8 cellular contexts compared by ENCODE assay signal in the genomic region with DNA sequence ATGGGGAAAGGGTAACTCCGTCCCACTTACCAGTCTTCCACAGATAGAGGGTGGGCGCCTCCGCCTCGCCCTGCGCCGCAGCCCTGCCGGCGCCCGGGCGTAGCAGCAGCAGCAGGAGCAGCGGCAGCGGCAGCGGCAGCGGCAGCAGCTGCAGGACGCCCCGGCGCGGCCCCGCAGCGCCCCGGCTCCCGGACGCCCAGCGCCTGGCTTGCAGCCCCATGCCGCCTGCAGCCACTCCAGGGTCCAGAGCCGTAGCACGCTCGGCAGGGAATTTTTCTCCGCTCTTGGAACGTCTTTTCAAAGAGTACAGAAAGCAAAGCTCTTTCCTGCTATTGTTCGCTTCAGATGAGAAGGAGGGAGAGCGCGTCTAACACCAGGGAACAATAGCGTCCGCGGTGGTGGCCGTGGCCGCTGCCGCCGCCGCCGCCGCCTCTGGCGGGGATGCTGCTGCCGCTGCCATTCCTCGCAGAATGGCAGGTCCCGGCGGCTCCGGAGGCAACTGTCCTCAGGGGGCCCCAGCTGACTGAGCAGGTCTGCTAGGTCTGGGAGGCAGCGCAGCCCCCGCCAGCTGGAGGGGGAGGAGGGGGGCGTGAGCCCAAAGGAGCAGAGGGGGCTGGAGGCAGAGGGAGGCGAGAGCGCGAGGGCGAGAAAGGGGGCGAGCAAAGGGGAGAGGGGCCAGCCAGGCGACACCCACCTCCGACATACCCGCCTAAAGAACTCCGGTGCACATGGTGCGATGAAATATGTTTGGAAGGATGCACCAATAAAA. TPM values are rescaled to one million over a fixed set of nuclear protein-coding genes. Genes with fewer than 3 reads are reported as not detected.
A peak's percentile ranks its signal among the peaks of the same experiment; 100 is the strongest.
DNase-seq lines count a peak whose midpoint lies in the region; ATAC-seq and TF ChIP-seq lines count a peak whose summit lies in the region.

A gene with protein sequence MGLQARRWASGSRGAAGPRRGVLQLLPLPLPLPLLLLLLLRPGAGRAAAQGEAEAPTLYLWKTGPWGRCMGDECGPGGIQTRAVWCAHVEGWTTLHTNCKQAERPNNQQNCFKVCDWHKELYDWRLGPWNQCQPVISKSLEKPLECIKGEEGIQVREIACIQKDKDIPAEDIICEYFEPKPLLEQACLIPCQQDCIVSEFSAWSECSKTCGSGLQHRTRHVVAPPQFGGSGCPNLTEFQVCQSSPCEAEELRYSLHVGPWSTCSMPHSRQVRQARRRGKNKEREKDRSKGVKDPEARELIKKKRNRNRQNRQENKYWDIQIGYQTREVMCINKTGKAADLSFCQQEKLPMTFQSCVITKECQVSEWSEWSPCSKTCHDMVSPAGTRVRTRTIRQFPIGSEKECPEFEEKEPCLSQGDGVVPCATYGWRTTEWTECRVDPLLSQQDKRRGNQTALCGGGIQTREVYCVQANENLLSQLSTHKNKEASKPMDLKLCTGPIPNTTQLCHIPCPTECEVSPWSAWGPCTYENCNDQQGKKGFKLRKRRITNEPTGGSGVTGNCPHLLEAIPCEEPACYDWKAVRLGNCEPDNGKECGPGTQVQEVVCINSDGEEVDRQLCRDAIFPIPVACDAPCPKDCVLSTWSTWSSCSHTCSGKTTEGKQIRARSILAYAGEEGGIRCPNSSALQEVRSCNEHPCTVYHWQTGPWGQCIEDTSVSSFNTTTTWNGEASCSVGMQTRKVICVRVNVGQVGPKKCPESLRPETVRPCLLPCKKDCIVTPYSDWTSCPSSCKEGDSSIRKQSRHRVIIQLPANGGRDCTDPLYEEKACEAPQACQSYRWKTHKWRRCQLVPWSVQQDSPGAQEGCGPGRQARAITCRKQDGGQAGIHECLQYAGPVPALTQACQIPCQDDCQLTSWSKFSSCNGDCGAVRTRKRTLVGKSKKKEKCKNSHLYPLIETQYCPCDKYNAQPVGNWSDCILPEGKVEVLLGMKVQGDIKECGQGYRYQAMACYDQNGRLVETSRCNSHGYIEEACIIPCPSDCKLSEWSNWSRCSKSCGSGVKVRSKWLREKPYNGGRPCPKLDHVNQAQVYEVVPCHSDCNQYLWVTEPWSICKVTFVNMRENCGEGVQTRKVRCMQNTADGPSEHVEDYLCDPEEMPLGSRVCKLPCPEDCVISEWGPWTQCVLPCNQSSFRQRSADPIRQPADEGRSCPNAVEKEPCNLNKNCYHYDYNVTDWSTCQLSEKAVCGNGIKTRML (N-terminal part only) (minus strand): TSS at position 472 of the 769 bp plus-strand sequence. CDS start 252 bp downstream, at position 220.

- H3K4me1 ChIP-seq in right cardiac atrium (ENCODE audit: control insufficient read depth, insufficient read depth, low read length), result no peaks in the 10 kb centered on the region

- peaks cover 9% of the 10 kb centered on the region for H3K27me3 Mint-ChIP-seq in progenitor cell of endocrine pancreas

- ATAC-seq in HG02798 (IDR thresholded peaks at IDR 0.05; ENCODE audit: poor library complexity, unreplicated experiment), result peak; percentile 70
- peak; percentile 94 to 96 for ATAC-seq in right cardiac atrium
- no peak for ATAC-seq in GM19328 (IDR thresholded peaks at IDR 0.05; ENCODE audit: unreplicated experiment)

- peaks cover 1% of the 10 kb centered on the region for H3K9me3 Mint-ChIP-seq in progenitor cell of endocrine pancreas (ENCODE audit: low read depth)

- H3K27me3 ChIP-seq in right cardiac atrium (ENCODE audit: control insufficient read depth, insufficient read depth), result no peaks in the 10 kb centered on the region

- peak within 1 kb of the TSS; percentile 86 for H3K4me3 Mint-ChIP-seq in progenitor cell of endocrine pancreas (ENCODE audit: low read depth)

- no peaks in the 10 kb centered on the region for H3K9me3 ChIP-seq in right cardiac atrium (ENCODE audit: control insufficient read depth, low read length)

- peak within 1 kb of the TSS; percentile 68 for H3K27ac ChIP-seq in angular gyrus (ENCODE audit: low read depth, low read length)
- H3K27ac ChIP-seq in right cardiac atrium (ENCODE audit: low read length), result peak within 1 kb of the TSS; percentile 34

- no peaks in the 10 kb centered on the region for H3K36me3 Mint-ChIP-seq in progenitor cell of endocrine pancreas (ENCODE audit: insufficient read depth)

- H3K4me1 Mint-ChIP-seq in progenitor cell of endocrine pancreas (ENCODE audit: low read depth), result peaks cover 22% of the 10 kb centered on the region

- peak within 1 kb of the TSS; percentile 71 for H3K27ac Mint-ChIP-seq in progenitor cell of endocrine pancreas

- intact Hi-C loops in right cardiac atrium (cut with DNase I), result loop anchor here in 2 of 4 donors (10.0 kb wide), 1 partner anchor 493 kb away; no protein-coding TSS in a partner anchor

- TF ChIP-seq CTCF in progenitor cell of endocrine pancreas (IDR thresholded peaks at IDR 0.05; ENCODE audit: unreplicated experiment), result peak; percentile 43

- 1% methylated on average over 62 of the region's 62 CpGs for WGBS in right cardiac atrium

- H3K4me3 ChIP-seq in right cardiac atrium (ENCODE audit: low read length), result peak within 1 kb of the TSS; percentile 59

- DNase-seq in NCI-H1417 (lab: John Stamatoyannopoulos, UW), result peak; percentile 75 to 95 (median 87)
- no peak for DNase-seq in NCI-H1417 treated with DMSO at 0.1 percent for 48 hours (lab: John Stamatoyannopoulos, UW)
- DNase-seq in NCI-H345 treated with DMSO at 0.1 percent for 48 hours (lab: John Stamatoyannopoulos, UW; ENCODE audit: unreplicated experiment), result peak; percentile 74
- peak; percentile 51 to 81 (median 78) for DNase-seq in right cardiac atrium
- peak; percentile 50 for DNase-seq in progenitor cell of endocrine pancreas (ENCODE audit: low spot score, unreplicated experiment)

RNA-seq across cellular contexts. Expression of the gene that starts here (rescaled TPM):
- total RNA-seq in right cardiac atrium (1 to 10 TPM; 2.2 to 3.6 (median 2.4) TPM), progenitor cell of endocrine pancreas (4.7 and 8.1 TPM in 2 replicates)
- 0.34 TPM for polyA plus RNA-seq in right cardiac atrium
